ENCODE assay signal across 1 cellular context in the genomic region with DNA sequence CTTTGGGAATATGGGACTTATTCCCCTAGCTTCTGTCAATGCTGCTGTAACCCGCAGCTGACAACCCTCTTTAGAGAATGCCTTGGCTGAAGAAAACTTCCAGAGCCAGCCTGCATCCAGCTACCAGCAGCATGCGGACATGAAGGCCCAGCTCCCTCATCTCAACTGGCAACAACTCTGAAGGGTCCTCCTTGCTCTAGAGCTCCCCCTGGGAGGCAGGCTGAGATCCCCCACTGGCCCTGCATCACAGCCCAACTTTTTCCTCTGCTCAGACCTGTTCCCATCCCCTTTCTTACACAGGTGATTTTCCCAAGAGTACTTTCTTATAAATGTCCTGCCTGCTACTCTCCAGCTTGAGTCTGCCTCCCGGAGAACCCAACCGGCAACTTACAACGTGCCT.
TF ChIP-seq lines count a peak whose summit lies in the region.

No MANE protein-coding gene starts in this region.

TF ChIP-seq in GM23338, 12 proteins besides CTCF, POLR2A, EP300 and RAD21 (continued from another document):
- TF ChIP-seq, protein P1, sequence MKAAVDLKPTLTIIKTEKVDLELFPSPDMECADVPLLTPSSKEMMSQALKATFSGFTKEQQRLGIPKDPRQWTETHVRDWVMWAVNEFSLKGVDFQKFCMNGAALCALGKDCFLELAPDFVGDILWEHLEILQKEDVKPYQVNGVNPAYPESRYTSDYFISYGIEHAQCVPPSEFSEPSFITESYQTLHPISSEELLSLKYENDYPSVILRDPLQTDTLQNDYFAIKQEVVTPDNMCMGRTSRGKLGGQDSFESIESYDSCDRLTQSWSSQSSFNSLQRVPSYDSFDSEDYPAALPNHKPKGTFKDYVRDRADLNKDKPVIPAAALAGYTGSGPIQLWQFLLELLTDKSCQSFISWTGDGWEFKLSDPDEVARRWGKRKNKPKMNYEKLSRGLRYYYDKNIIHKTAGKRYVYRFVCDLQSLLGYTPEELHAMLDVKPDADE (IDR thresholded peaks at IDR 0.05) = no peak
- TF ChIP-seq ZNF114 (CRISPR knock-in tag; IDR thresholded peaks at IDR 0.05) = no peak
TF ChIP-seq in GM23338: peak in this region for 0.
